Comparison of ENCODE assay signal across 14 cellular contexts in the genomic region with DNA sequence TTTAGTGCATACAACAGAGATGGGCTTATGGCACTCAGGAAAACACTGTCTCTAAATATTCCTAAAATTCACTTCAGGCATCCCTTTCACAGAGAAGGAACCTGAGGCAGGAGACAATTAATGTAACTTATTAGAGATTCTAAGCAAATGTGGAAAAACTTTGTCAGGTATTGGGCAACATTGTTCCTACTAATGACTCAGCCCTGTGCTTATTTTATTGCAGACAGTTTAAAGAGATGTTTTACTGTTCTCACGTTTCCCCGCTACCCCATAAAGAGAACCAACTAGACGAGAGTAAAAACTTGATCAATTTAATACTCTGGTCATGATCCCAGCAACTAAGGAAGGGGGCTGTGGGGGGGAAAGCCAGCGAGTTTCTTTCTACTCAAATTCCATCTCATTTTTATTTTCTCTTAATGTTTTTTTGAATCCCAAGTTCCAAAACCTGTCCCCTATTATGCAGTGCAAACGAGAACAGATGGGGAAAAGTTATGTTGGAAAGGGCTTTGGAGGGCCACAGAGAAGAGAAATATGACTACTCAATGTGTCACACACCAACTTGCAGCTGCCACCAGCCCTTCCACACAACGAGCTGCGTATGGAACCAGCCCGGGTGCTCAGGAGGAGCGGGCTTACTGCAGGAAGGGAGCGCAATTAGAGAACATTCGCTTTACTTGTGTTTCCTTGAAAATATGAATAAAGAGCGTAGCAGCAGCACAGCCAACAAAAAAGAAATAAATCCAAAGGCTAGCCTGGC. TPM values are rescaled to one million over a fixed set of nuclear protein-coding genes. Genes with fewer than 3 reads are reported as not detected.
DNase-seq lines count a peak whose midpoint lies in the region; ATAC-seq and TF ChIP-seq lines count a peak whose summit lies in the region.
"Had no signal": no experiment of that assay in that cellular context is flagged by ENCODE, and none has a peak within 500 bp of the region (broad histone marks: within the 10 kb centered on the region; RNA-seq: fewer than 3 reads in every experiment).

No MANE protein-coding gene starts in this region.

- no peak for TF ChIP-seq RAD21 in HCT116 (IDR thresholded peaks at IDR 0.05; ENCODE audit: low read depth)

- H2AFZ ChIP-seq in HCT116 (ENCODE audit: low read depth, low read length, poor library complexity, severe bottlenecking) = no peak overlapping the region

- H3K36me3 ChIP-seq in HCT116 (ENCODE audit: control insufficient read depth in 1 of 2, insufficient read depth in 2 of 2, low read length in 2 of 2) = no peaks in the 10 kb centered on the region
- H3K36me3 ChIP-seq: tibial nerve had no signal

- H3K9me2 ChIP-seq in HCT116 (ENCODE audit: insufficient read depth) = no peaks in the 10 kb centered on the region

- H3K4me1 Mint-ChIP-seq in CD4-positive, alpha-beta T cell (ENCODE audit: low read depth) = peaks cover 92% of the 10 kb centered on the region
- H3K4me1 Mint-ChIP-seq in activated T-helper 17 cell treated with anti-CD3 and anti-CD28 coated beads, Interleukin-2, amount 50 U/mL, for 72 hours = peaks cover 61% of the 10 kb centered on the region

- H3K4me3 Mint-ChIP-seq in CD4-positive, alpha-beta T cell = no peak overlapping the region
- peak overlapping the region; percentile 63 for H3K4me3 Mint-ChIP-seq in activated T-helper 17 cell treated with anti-CD3 and anti-CD28 coated beads, Interleukin-2, amount 50 U/mL, for 72 hours
- H3K4me3 Mint-ChIP-seq: activated CD4-positive, alpha-beta T cell treated with anti-CD3 and anti-CD28 coated beads, Interleukin-2, amount 10 ng/mL, durations not matched to agents 7 days and 5 days; central memory CD8-positive, alpha-beta T cell; naive thymus-derived CD8-positive, alpha-beta T cell had no signal

- no peak overlapping the region for H3K4me2 ChIP-seq in HCT116 (ENCODE audit: low read length)

- no TSS peak for BruUV-seq in HCT116 (replicated peaks; lab: Mats Ljungman, UMichigan)

- no peaks in the 10 kb centered on the region for H3K27me3 ChIP-seq in CD4-positive, alpha-beta T cell (ENCODE audit: control insufficient read depth, insufficient read depth, low read length)
- no peaks in the 10 kb centered on the region for H3K27me3 ChIP-seq in HCT116 (ENCODE audit: insufficient read depth, low read length)
- H3K27me3 ChIP-seq: tibial nerve had no signal

- no peaks in the 10 kb centered on the region for H3K9me3 ChIP-seq in CD4-positive, alpha-beta T cell (ENCODE audit: control insufficient read depth, low read length)
- no peaks in the 10 kb centered on the region for H3K9me3 ChIP-seq in HCT116 (ENCODE audit: control insufficient read depth in 1 of 2, insufficient read depth in 1 of 2, low read depth in 1 of 2, low read length in 2 of 2)
- H3K9me3 ChIP-seq: tibial nerve had no signal

- H3K4me3 ChIP-seq in HCT116 (replicated peaks in 1 of 2; ENCODE audit: low read depth in 1 of 2, low read length in 2 of 2) = no peak overlapping the region
- H3K4me3 ChIP-seq: tibial nerve had no signal

- H3K27ac ChIP-seq in CD4-positive, alpha-beta T cell (ENCODE audit: low read depth, low read length) = no peak overlapping the region
- no peak overlapping the region for H3K27ac ChIP-seq in HCT116 (ENCODE audit: low read depth, low read length)
- H3K27ac ChIP-seq: tibial nerve had no signal

- H3K9me3 Mint-ChIP-seq in CD4-positive, alpha-beta T cell = no peaks in the 10 kb centered on the region
- no peaks in the 10 kb centered on the region for H3K9me3 Mint-ChIP-seq in activated T-helper 17 cell treated with anti-CD3 and anti-CD28 coated beads, Interleukin-2, amount 50 U/mL, for 72 hours
- H3K9me3 Mint-ChIP-seq: central memory CD8-positive, alpha-beta T cell had no signal

- no peak overlapping the region for H3K9ac ChIP-seq in HCT116 (ENCODE audit: low read length)

- peak overlapping the region; percentile 85 for H3K27ac Mint-ChIP-seq in CD4-positive, alpha-beta T cell
- H3K27ac Mint-ChIP-seq in activated T-helper 17 cell treated with anti-CD3 and anti-CD28 coated beads, Interleukin-2, amount 50 U/mL, for 72 hours = peak overlapping the region; percentile 74

- no peak for TF ChIP-seq POLR2A in HCT116 (IDR thresholded peaks at IDR 0.05; ENCODE audit: borderline replicate concordance, extremely low read depth, insufficient read depth, insufficient read length)

- RAD21 ChIA-PET in HCT116 (lab: Charles Lee; ENCODE audit: low non-redundant PET in 1 of 2, low total read pairs in 2 of 2, uncharacterized antibody in 2 of 2, unreplicated experiment in 2 of 2) = no interaction called here

- no peaks in the 10 kb centered on the region for H3K36me3 Mint-ChIP-seq in CD4-positive, alpha-beta T cell (ENCODE audit: low read depth)
- peaks cover 11% of the 10 kb centered on the region for H3K36me3 Mint-ChIP-seq in activated T-helper 17 cell treated with anti-CD3 and anti-CD28 coated beads, Interleukin-2, amount 50 U/mL, for 72 hours (ENCODE audit: low read depth)
- H3K36me3 Mint-ChIP-seq: naive thymus-derived CD8-positive, alpha-beta T cell had no signal

- CTCF ChIA-PET in CD4-positive, alpha-beta T cell (lab: Charles Lee) = interaction anchor here (1.3 to 1.7 kb wide), 2 partner anchors 18 kb away, joined by 5 to 12 read pairs; a partner anchor contains a TSS
- CTCF ChIA-PET in HCT116 (lab: Charles Lee) (no interaction called here), GM10248 (lab: Yijun Ruan, JAX) (interaction anchor here (1.1 kb wide), 1 partner anchor 10 kb away, joined by 3 read pairs; no protein-coding TSS in a partner anchor)

- intact Hi-C loops in CD4-positive, alpha-beta T cell (cut with DNase I, micrococcal nuclease) = loop anchor here (2.0 to 10.0 kb wide), 6 partner anchors 18 to 1570 kb away; a partner anchor contains a TSS
- intact Hi-C loops in HCT116 (cut with micrococcal nuclease) = no loop called here

- H4K20me1 ChIP-seq in HCT116 (ENCODE audit: insufficient read depth) = no peaks in the 10 kb centered on the region

- no peaks in the 10 kb centered on the region for H3K79me2 ChIP-seq in HCT116 (ENCODE audit: insufficient read depth, low read length)

- peaks cover 7 to 20% of the 10 kb centered on the region in 2 experiments; a peak in 3 of 4 replicates for H3K4me1 ChIP-seq in HCT116 (ENCODE audit: control insufficient read depth in 1 of 2, insufficient read depth in 2 of 2, low read length in 2 of 2)

- POLR2A ChIA-PET in CD4-positive, alpha-beta T cell (lab: Charles Lee) = interaction anchor here (0.9 to 7.1 kb wide), 2 partner anchors 19 to 456 kb away, joined by 3 to 83 read pairs; a partner anchor contains a TSS
- POLR2A ChIA-PET in HCT116 (lab: Charles Lee) = no interaction called here
- POLR2A ChIA-PET in GM10248 (lab: Yijun Ruan, JAX) = no interaction called here

- ATAC-seq in CD4-positive, alpha-beta T cell (ENCODE audit: poor library complexity) = no peak
- ATAC-seq in HCT116 = no peak
- no peak for ATAC-seq in activated T-helper 17 cell treated with anti-CD3 and anti-CD28 coated beads, Interleukin-2, amount 50 U/mL, for 72 hours (replicated peaks)
- ATAC-seq in HG02973 (IDR thresholded peaks at IDR 0.05; ENCODE audit: unreplicated experiment) = no peak
- ATAC-seq: naive thymus-derived CD8-positive, alpha-beta T cell had no signal

- no peak for DNase-seq in CD4-positive, alpha-beta T cell
- DNase-seq in HCT116 (ENCODE audit: low read depth, low spot score) (no peak), myocyte (ENCODE audit: low read depth) (peak; percentile 87), HPDE6-E6E7 (ENCODE audit: extremely low spot score) (no peak), GM10248 (ENCODE audit: extremely low spot score) (no peak), NCI-H1417 (lab: John Stamatoyannopoulos, UW) (no peak)
- DNase-seq: naive thymus-derived CD8-positive, alpha-beta T cell; NCI-H1105 treated with DMSO at 0.1 percent for 48 hours; RPMI8226 had no signal

- no peaks in the 10 kb centered on the region for H3K27me3 Mint-ChIP-seq in CD4-positive, alpha-beta T cell
- H3K27me3 Mint-ChIP-seq in activated T-helper 17 cell treated with anti-CD3 and anti-CD28 coated beads, Interleukin-2, amount 50 U/mL, for 72 hours = no peaks in the 10 kb centered on the region
- H3K27me3 Mint-ChIP-seq: activated CD4-positive, alpha-beta T cell treated with anti-CD3 and anti-CD28 coated beads, Interleukin-2, amount 10 ng/mL, durations not matched to agents 7 days and 5 days; central memory CD8-positive, alpha-beta T cell had no signal

- TF ChIP-seq CTCF in CD4-positive, alpha-beta T cell (IDR thresholded peaks at IDR 0.05) = no peak
- TF ChIP-seq CTCF in HCT116 (IDR thresholded peaks at IDR 0.05 in 2 of 3, conservative IDR thresholded peaks at IDR 0.05 in 1 of 3; ENCODE audit: borderline replicate concordance in 1 of 3, insufficient read depth in 1 of 3, low read depth in 2 of 3, low read length in 2 of 3) = no peak
- no peak for TF ChIP-seq CTCF in GM10248 (IDR thresholded peaks at IDR 0.05; ENCODE audit: control extremely low read depth, extremely low read depth, low read depth, missing control alignments)

TF ChIP-seq in HCT116, 20 proteins besides CTCF, POLR2A, EP300 and RAD21 (continues in another document):
- TF ChIP-seq ZNF274 (IDR thresholded peaks at IDR 0.05; ENCODE audit: low read depth, low read length) (no peak), SRF (IDR thresholded peaks at IDR 0.05; ENCODE audit: low read depth) (no peak), POLR2AphosphoS5 (IDR thresholded peaks at IDR 0.05; ENCODE audit: low read depth, low read length) (no peak), FOSL1 (IDR thresholded peaks at IDR 0.05; ENCODE audit: low read depth) (peak; percentile 54; the same call in 1 of the 2 replicates), EGR1 (IDR thresholded peaks at IDR 0.05; ENCODE audit: low read depth) (no peak), ELF1 (IDR thresholded peaks at IDR 0.05; ENCODE audit: borderline replicate concordance, low read depth) (no peak)
- TF ChIP-seq, protein P1, sequence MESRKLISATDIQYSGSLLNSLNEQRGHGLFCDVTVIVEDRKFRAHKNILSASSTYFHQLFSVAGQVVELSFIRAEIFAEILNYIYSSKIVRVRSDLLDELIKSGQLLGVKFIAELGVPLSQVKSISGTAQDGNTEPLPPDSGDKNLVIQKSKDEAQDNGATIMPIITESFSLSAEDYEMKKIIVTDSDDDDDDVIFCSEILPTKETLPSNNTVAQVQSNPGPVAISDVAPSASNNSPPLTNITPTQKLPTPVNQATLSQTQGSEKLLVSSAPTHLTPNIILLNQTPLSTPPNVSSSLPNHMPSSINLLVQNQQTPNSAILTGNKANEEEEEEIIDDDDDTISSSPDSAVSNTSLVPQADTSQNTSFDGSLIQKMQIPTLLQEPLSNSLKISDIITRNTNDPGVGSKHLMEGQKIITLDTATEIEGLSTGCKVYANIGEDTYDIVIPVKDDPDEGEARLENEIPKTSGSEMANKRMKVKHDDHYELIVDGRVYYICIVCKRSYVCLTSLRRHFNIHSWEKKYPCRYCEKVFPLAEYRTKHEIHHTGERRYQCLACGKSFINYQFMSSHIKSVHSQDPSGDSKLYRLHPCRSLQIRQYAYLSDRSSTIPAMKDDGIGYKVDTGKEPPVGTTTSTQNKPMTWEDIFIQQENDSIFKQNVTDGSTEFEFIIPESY (IDR thresholded peaks at IDR 0.05; ENCODE audit: extremely low read depth, insufficient replicate concordance, low read length) = no peak

RNA-seq across cellular contexts. Expression of a gene that starts 18.7 kb away (rescaled TPM):
- total RNA-seq in CD4-positive, alpha-beta T cell = 10 to 100 TPM; 14.3 to 16.7 TPM
- 16.9 TPM for total RNA-seq in HCT116 (2021; ENCODE audit: unreplicated experiment)
- polyA plus RNA-seq in HCT116 (2012) = 13.5 and 14.3 TPM in 2 replicates
- total RNA-seq in activated T-helper 17 cell treated with anti-CD3 and anti-CD28 coated beads, Interleukin-2, amount 50 U/mL, for 72 hours = 10 to 100 TPM; 22.7 to 27.5 TPM
- 43.0 and 48.8 TPM in 2 replicates for total RNA-seq in myocyte
- polyA plus RNA-seq in myocyte (2012) = 38.8 TPM
